In genomic region chr11:3221408-3222002, GRCh38 we compare ENCODE assay signal across 1 cellular context.
TF ChIP-seq lines count a peak whose summit lies in the region.

No MANE protein-coding gene starts in this region.

TF ChIP-seq in endothelial cell of umbilical vein, 7 proteins besides CTCF, POLR2A, EP300 and RAD21 (continued from another document):
- no peak for TF ChIP-seq POLR2AphosphoS5 (IDR thresholded peaks at IDR 0.05; ENCODE audit: insufficient read depth, low read depth, low read length)
